In the genomic region with DNA sequence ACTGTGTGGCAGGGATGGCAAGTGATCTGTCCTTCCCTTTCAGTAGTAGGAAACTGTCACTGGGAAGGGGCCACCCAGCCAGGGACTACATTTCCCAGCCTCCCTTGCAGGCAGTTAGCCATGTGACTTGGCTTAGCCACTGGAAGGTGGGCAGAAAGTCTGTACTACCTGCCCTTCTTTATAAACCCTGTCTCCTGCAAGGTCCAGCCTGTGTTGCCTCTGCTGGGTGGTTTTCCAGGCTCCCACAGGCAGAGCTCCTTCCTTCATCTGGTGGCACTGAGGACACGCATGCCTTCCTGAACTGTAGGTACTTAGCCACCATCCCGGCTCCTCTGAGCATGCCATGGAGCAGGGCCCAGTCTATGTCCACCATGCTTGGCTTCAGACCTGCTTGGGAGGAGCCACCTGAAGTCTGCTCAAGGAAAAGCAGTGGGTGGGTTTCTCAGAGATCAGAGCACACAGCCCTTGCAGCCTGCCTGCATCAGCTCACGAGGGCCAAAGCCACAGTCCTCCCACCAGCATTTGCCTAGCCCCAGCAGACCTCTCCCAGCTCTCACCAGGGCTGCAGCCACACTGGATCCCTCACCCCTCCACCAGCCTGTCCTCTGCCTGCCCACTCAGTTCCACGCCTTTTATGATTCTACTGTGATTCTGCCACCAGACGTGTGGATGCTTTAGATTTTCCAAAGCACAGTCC, we compare ENCODE assay signal across 11 cellular contexts. TPM values are rescaled to one million over a fixed set of nuclear protein-coding genes. Genes with fewer than 3 reads are reported as not detected.
DNase-seq lines count a peak whose midpoint lies in the region; ATAC-seq and TF ChIP-seq lines count a peak whose summit lies in the region.
"Had no signal": no experiment of that assay in that cellular context is flagged by ENCODE, and none has a peak within 500 bp of the region (broad histone marks: within the 10 kb centered on the region; RNA-seq: fewer than 3 reads in every experiment).

No MANE protein-coding gene starts in this region.

- peaks cover 16 to 18% of the 10 kb centered on the region in 2 donors for H3K4me1 Mint-ChIP-seq in natural killer cell treated with Interleukin-12 subunit alpha and Interleukin-12 subunit beta and Interleukin-15 and Interleukin-18, amount 100 ng/mL, for 72 hours (ENCODE audit: low read depth in 2 of 2)

- H3K27ac Mint-ChIP-seq in natural killer cell treated with Interleukin-12 subunit alpha and Interleukin-12 subunit beta and Interleukin-15 and Interleukin-18, amount 100 ng/mL, for 72 hours = no peak overlapping the region
- H3K27ac Mint-ChIP-seq: T-helper 1 cell treated with Interleukin-12 subunit alpha and Interleukin-12 subunit beta and Interleukin-4 antibody, amounts not matched to agents 30 μg/mL and 1 μg/mL, for 36 hours had no signal

- in situ Hi-C loops in GM13977 (cut with MboI; ENCODE audit: low pct_unique_long_range_greater_than_20kb, low sequenced_read_pairs, unreplicated experiment) = loop anchor here (10.0 kb wide), 1 partner anchor 244 kb away; no protein-coding TSS in a partner anchor

- no peaks in the 10 kb centered on the region for H3K36me3 Mint-ChIP-seq in natural killer cell treated with Interleukin-12 subunit alpha and Interleukin-12 subunit beta and Interleukin-15 and Interleukin-18, amount 100 ng/mL, for 72 hours

- H3K4me3 Mint-ChIP-seq in natural killer cell treated with Interleukin-12 subunit alpha and Interleukin-12 subunit beta and Interleukin-15 and Interleukin-18, amount 100 ng/mL, for 72 hours = no peak overlapping the region
- H3K4me3 Mint-ChIP-seq: T-helper 1 cell treated with Interleukin-12 subunit alpha and Interleukin-12 subunit beta and Interleukin-4 antibody, amounts not matched to agents 30 μg/mL and 1 μg/mL, for 36 hours had no signal

- intact Hi-C loops in Right ventricle myocardium superior (cut with DNase I) = loop anchor here (5.0 kb wide), 1 partner anchor 67 kb away; no protein-coding TSS in a partner anchor

- DNase-seq in GM13977 (ENCODE audit: low spot score) (peak; percentile 49), NCI-H69 (lab: John Stamatoyannopoulos, UW) (peak; percentile 31), left kidney (ENCODE audit: low read depth, low spot score) (peak; percentile 59), cerebellar nuclear complex (lab: John Stamatoyannopoulos, UW) (no peak), Right ventricle myocardium superior (no peak), NCI-H1092 (lab: John Stamatoyannopoulos, UW) (no peak)
- no peak for DNase-seq in natural killer cell treated with Interleukin-12 subunit alpha and Interleukin-12 subunit beta and Interleukin-15 and Interleukin-18, amount 100 ng/mL, for 72 hours (ENCODE audit: low spot score)
- DNase-seq: brain microvascular endothelial cell had no signal

- ATAC-seq in GM21360 (IDR thresholded peaks at IDR 0.05; ENCODE audit: unreplicated experiment) (peak; percentile 72), Right ventricle myocardium superior (ENCODE audit: poor library complexity) (no peak)
- ATAC-seq in natural killer cell treated with Interleukin-12 subunit alpha and Interleukin-12 subunit beta and Interleukin-15 and Interleukin-18, amount 100 ng/mL, for 72 hours = no peak
- ATAC-seq: sciatic nerve had no signal

- no peaks in the 10 kb centered on the region for H3K9me3 Mint-ChIP-seq in natural killer cell treated with Interleukin-12 subunit alpha and Interleukin-12 subunit beta and Interleukin-15 and Interleukin-18, amount 100 ng/mL, for 72 hours
- H3K9me3 Mint-ChIP-seq: T-helper 1 cell treated with Interleukin-12 subunit alpha and Interleukin-12 subunit beta and Interleukin-4 antibody, amounts not matched to agents 30 μg/mL and 1 μg/mL, for 36 hours had no signal

- no peaks in the 10 kb centered on the region for H3K27me3 Mint-ChIP-seq in natural killer cell treated with Interleukin-12 subunit alpha and Interleukin-12 subunit beta and Interleukin-15 and Interleukin-18, amount 100 ng/mL, for 72 hours

- TF ChIP-seq CTCF in GM13977 (IDR thresholded peaks at IDR 0.05; ENCODE audit: extremely low read depth, insufficient read depth, missing control alignments) = no peak

RNA-seq across cellular contexts. Expression of a gene that starts 16.7 kb away (rescaled TPM):
- total RNA-seq in natural killer cell treated with Interleukin-12 subunit alpha and Interleukin-12 subunit beta and Interleukin-15 and Interleukin-18, amount 100 ng/mL, for 72 hours = 10 to 100 TPM; 28.7 to 34.7 TPM
- 20.0 TPM for total RNA-seq in Right ventricle myocardium superior

Comparison
In these comparisons a context has a peak if more than half of its experiments do, and no peak if none do; other contexts are left out.
1. DNase-seq: peak in GM13977 (single experiment), NCI-H69 (single experiment) and left kidney (single experiment); none in natural killer cell treated with Interleukin-12 subunit alpha and Interleukin-12 subunit beta and Interleukin-15 and Interleukin-18, amount 100 ng/mL, for 72 hours (single experiment), cerebellar nuclear complex (0 of 2), Right ventricle myocardium superior (single experiment) and NCI-H1092 (single experiment).